ENCODE assay signal across 8 cellular contexts in genomic region chr12:104986022-104986941, GRCh38. TPM values are rescaled to one million over a fixed set of nuclear protein-coding genes. Genes with fewer than 3 reads are reported as not detected.
DNase-seq lines count a peak whose midpoint lies in the region; ATAC-seq and TF ChIP-seq lines count a peak whose summit lies in the region.

A gene with protein sequence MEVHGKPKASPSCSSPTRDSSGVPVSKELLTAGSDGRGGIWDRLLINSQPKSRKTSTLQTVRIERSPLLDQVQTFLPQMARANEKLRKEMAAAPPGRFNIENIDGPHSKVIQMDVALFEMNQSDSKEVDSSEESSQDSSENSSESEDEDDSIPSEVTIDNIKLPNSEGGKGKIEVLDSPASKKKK (plus strand): TSS chr12:104986316. CDS start chr12:104986353, 37 bp downstream.

- peak within 1 kb of the TSS in 6 of 7 donors; percentile 63 to 86 (median 80) for H3K27ac Mint-ChIP-seq in CD14-positive monocyte

- H3K9me3 Mint-ChIP-seq in CD14-positive monocyte: peaks cover 0 to 4% (median 0%) of the 10 kb centered on the region in 7 donors

- no peak for TF ChIP-seq CTCF in CD14-positive monocyte (IDR thresholded peaks at IDR 0.05)
- TF ChIP-seq CTCF in dorsolateral prefrontal cortex (IDR thresholded peaks at IDR 0.05 in 54 of 56, conservative IDR thresholded peaks at IDR 0.05 in 2 of 56; ENCODE audit: low read depth in 1 of 56, partially characterized antibody in 56 of 56): peak in 20 of 56 donors; percentile 8 to 46 (median 22)
- TF ChIP-seq CTCF in right lobe of liver (IDR thresholded peaks at IDR 0.05): no peak

- H3K4me3 ChIP-seq in dorsolateral prefrontal cortex (peak within 1 kb of the TSS; percentile 48 to 99 (median 92)), right lobe of liver (peak within 1 kb of the TSS; percentile 85 to 97 (median 85))

- peaks cover 0 to 11% (median 3%) of the 10 kb centered on the region in 4 donors for H3K4me1 ChIP-seq in right lobe of liver

- intact Hi-C loops in CD14-positive monocyte (cut with micrococcal nuclease): no loop called here
- intact Hi-C loops in dorsolateral prefrontal cortex (cut with DNase I): loop anchor here in 1 of 2 donors (10.0 kb wide), 1 partner anchor 249 kb away; the partner anchor contains the start of gene APPL2
- intact Hi-C loops in right lobe of liver (cut with DNase I): no loop called here

- peaks cover 24% of the 10 kb centered on the region for H3K4me1 Mint-ChIP-seq in CD14-positive monocyte

- no peaks in the 10 kb centered on the region for H3K9me3 ChIP-seq in right lobe of liver

- 1% methylated on average over 14 of the region's 59 CpGs for WGBS in right lobe of liver (ENCODE audit: insufficient coverage, low coverage, low lambda C conversion rate, missing lambda C conversion rate)

- TF ChIP-seq POLR2A in right lobe of liver (IDR thresholded peaks at IDR 0.05): peak; percentile 69

- DNase-seq in CD14-positive monocyte (ENCODE audit: low spot score): peak; percentile 75
- peak; percentile 89 for DNase-seq in NCI-H748 treated with DMSO at 0.1 percent for 48 hours (lab: John Stamatoyannopoulos, UW)
- peak; percentile 80 for DNase-seq in activated CD4-positive, alpha-beta T cell treated with anti-CD3 and anti-CD28 coated beads, Interleukin-2, amount 50 U/mL, for 4 hours
- DNase-seq in dorsolateral prefrontal cortex: peak; percentile 86 to 96 (median 94)
- DNase-seq in right lobe of liver: peak; percentile 92 to 93 (median 93)
- DNase-seq in stimulated activated CD4-positive, alpha-beta T cell treated with anti-CD3 and anti-CD28 coated beads, Interleukin-4, amount 100 ng/mL, for 24 hours: peak; percentile 89

- H3K27ac ChIP-seq in dorsolateral prefrontal cortex: peak within 1 kb of the TSS in 48 of 59 donors; percentile 9 to 85 (median 57)
- peak within 1 kb of the TSS; percentile 36 to 45 (median 44) for H3K27ac ChIP-seq in right lobe of liver

- ATAC-seq in GM19395 (IDR thresholded peaks at IDR 0.05; ENCODE audit: unreplicated experiment) (peak; percentile 98), HG03558 (IDR thresholded peaks at IDR 0.05; ENCODE audit: extremely low read depth, unreplicated experiment) (peak; percentile 91), right lobe of liver (peak; percentile 100)

- peaks cover 0 to 6% (median 0%) of the 10 kb centered on the region in 4 donors for H3K36me3 ChIP-seq in right lobe of liver

- no peaks in the 10 kb centered on the region for H3K27me3 ChIP-seq in dorsolateral prefrontal cortex
- no peaks in the 10 kb centered on the region for H3K27me3 ChIP-seq in right lobe of liver

- peaks cover 0 to 2% (median 2%) of the 10 kb centered on the region in 3 donors for H3K27me3 Mint-ChIP-seq in CD14-positive monocyte (ENCODE audit: low read depth in 3 of 3)

- H3K4me3 Mint-ChIP-seq in CD14-positive monocyte: peak within 1 kb of the TSS; percentile 87 to 91

- peaks cover 23 to 24% of the 10 kb centered on the region in 2 donors for H3K36me3 Mint-ChIP-seq in CD14-positive monocyte

RNA-seq across cellular contexts. Expression of the gene that starts here (rescaled TPM):
- polyA plus RNA-seq in CD14-positive monocyte: 10 to 100 TPM; 12.0 to 14.0 TPM
- total RNA-seq in dorsolateral prefrontal cortex (10 to 100 TPM in 119 of 120 experiments, 1 to 10 TPM in 1; 9.1 to 26.6 (median 18.8) TPM), right lobe of liver (1 to 10 TPM; 2.1 to 7.7 (median 6.1) TPM)

Comparison
In these comparisons a context has a peak if more than half of its experiments do, and no peak if none do; other contexts are left out.
1. Peak in every context shown above with its lines: DNase-seq, ATAC-seq, H3K4me3 ChIP-seq and H3K27ac ChIP-seq.